8 cellular contexts compared by ENCODE assay signal in genomic region chr20:45910670-45911485, GRCh38. TPM values are rescaled to one million over a fixed set of nuclear protein-coding genes. Genes with fewer than 3 reads are reported as not detected.
A peak's percentile ranks its signal among the peaks of the same experiment; 100 is the strongest.
DNase-seq lines count a peak whose midpoint lies in the region; ATAC-seq and TF ChIP-seq lines count a peak whose summit lies in the region.

No MANE protein-coding gene starts in this region.

- peak overlapping the region; percentile 77 to 87 (median 84) for H3K4me3 Mint-ChIP-seq in CD4-positive, CD25-positive, alpha-beta regulatory T cell
- peak overlapping the region; percentile 72 for H3K4me3 Mint-ChIP-seq in activated T-helper 2 cell treated with anti-CD3 and anti-CD28 coated beads, Interferon-gamma antibody, Interleukin-2, Interleukin-4, amounts not matched to agents 10 μg/mL and 5 μg/mL and 100 μg/mL, durations not matched to agents 14 hours and 24 hours and 36 hours (ENCODE audit: low read depth)
- peak overlapping the region; percentile 74 for H3K4me3 Mint-ChIP-seq in nephron progenitor cell

- H3K36me3 ChIP-seq in CD4-positive, CD25-positive, alpha-beta regulatory T cell (ENCODE audit: control insufficient read depth, insufficient read depth, low read length): no peaks in the 10 kb centered on the region

- DNase-seq in CD4-positive, CD25-positive, alpha-beta regulatory T cell: peak; percentile 75 to 97 (median 83)
- peak; percentile 100 for DNase-seq in RKO (ENCODE audit: low spot score)
- DNase-seq in activated T-helper 2 cell treated with anti-CD3 and anti-CD28 coated beads, Interferon-gamma antibody, Interleukin-2, Interleukin-4, amounts not matched to agents 10 μg/mL and 5 μg/mL and 100 μg/mL, durations not matched to agents 14 hours and 24 hours and 36 hours (ENCODE audit: low spot score): peak; percentile 89
- peak; percentile 99 for DNase-seq in fibroblast of villous mesenchyme (ENCODE audit: low read depth)
- DNase-seq in nephron progenitor cell: peak; percentile 99
- peak; percentile 98 for DNase-seq in stimulated activated naive CD8-positive, alpha-beta T cell treated with anti-CD3 and anti-CD28 coated beads, Interleukin-15, Interleukin-2, amounts not matched to agents 100 U/mL and 50 U/mL, for 24 hours

- no peak overlapping the region for H3K27ac ChIP-seq in CD4-positive, CD25-positive, alpha-beta regulatory T cell (ENCODE audit: insufficient read depth, low read length, poor library complexity, severe bottlenecking)

- H3K27me3 Mint-ChIP-seq in CD4-positive, CD25-positive, alpha-beta regulatory T cell: peaks cover 29% of the 10 kb centered on the region
- H3K27me3 Mint-ChIP-seq in activated T-helper 2 cell treated with anti-CD3 and anti-CD28 coated beads, Interferon-gamma antibody, Interleukin-2, Interleukin-4, amounts not matched to agents 10 μg/mL and 5 μg/mL and 100 μg/mL, durations not matched to agents 14 hours and 24 hours and 36 hours (ENCODE audit: low read depth): peaks cover 6% of the 10 kb centered on the region
- peaks cover 11% of the 10 kb centered on the region for H3K27me3 Mint-ChIP-seq in nephron progenitor cell (ENCODE audit: low read depth, poor library complexity)

- H3K36me3 Mint-ChIP-seq in CD4-positive, CD25-positive, alpha-beta regulatory T cell: no peaks in the 10 kb centered on the region
- H3K36me3 Mint-ChIP-seq in activated T-helper 2 cell treated with anti-CD3 and anti-CD28 coated beads, Interferon-gamma antibody, Interleukin-2, Interleukin-4, amounts not matched to agents 10 μg/mL and 5 μg/mL and 100 μg/mL, durations not matched to agents 14 hours and 24 hours and 36 hours (ENCODE audit: low read depth): no peaks in the 10 kb centered on the region
- H3K36me3 Mint-ChIP-seq in nephron progenitor cell (ENCODE audit: low read depth): peaks cover 22% of the 10 kb centered on the region

- H3K4me1 Mint-ChIP-seq in CD4-positive, CD25-positive, alpha-beta regulatory T cell: peaks cover 0 to 21% (median 7%) of the 10 kb centered on the region in 4 donors
- peaks cover 7% of the 10 kb centered on the region for H3K4me1 Mint-ChIP-seq in activated T-helper 2 cell treated with anti-CD3 and anti-CD28 coated beads, Interferon-gamma antibody, Interleukin-2, Interleukin-4, amounts not matched to agents 10 μg/mL and 5 μg/mL and 100 μg/mL, durations not matched to agents 14 hours and 24 hours and 36 hours (ENCODE audit: low read depth)
- H3K4me1 Mint-ChIP-seq in nephron progenitor cell: peaks cover 33% of the 10 kb centered on the region

- intact Hi-C loops in activated T-helper 2 cell treated with anti-CD3 and anti-CD28 coated beads, Interferon-gamma antibody, Interleukin-2, Interleukin-4, amounts not matched to agents 10 μg/mL and 5 μg/mL and 100 μg/mL, durations not matched to agents 14 hours and 24 hours and 36 hours (cut with micrococcal nuclease): loop anchor here (1.0 to 2.0 kb wide), 4 partner anchors 20 to 62 kb away; partner anchors contain the start of genes ACOT8, CTSA, NEURL2 and ZNF335

- H3K9me3 Mint-ChIP-seq in CD4-positive, CD25-positive, alpha-beta regulatory T cell: no peaks in the 10 kb centered on the region
- H3K9me3 Mint-ChIP-seq in activated T-helper 2 cell treated with anti-CD3 and anti-CD28 coated beads, Interferon-gamma antibody, Interleukin-2, Interleukin-4, amounts not matched to agents 10 μg/mL and 5 μg/mL and 100 μg/mL, durations not matched to agents 14 hours and 24 hours and 36 hours: no peaks in the 10 kb centered on the region
- H3K9me3 Mint-ChIP-seq in nephron progenitor cell: no peaks in the 10 kb centered on the region

- peak; percentile 83 for ATAC-seq in CD4-positive, CD25-positive, alpha-beta regulatory T cell (ENCODE audit: low read depth in 2 of 2)
- peak; percentile 84 for ATAC-seq in GM19397 (IDR thresholded peaks at IDR 0.05; ENCODE audit: unreplicated experiment)
- peak; percentile 84 for ATAC-seq in HG03558 (IDR thresholded peaks at IDR 0.05; ENCODE audit: extremely low read depth, unreplicated experiment)
- peak; percentile 92 for ATAC-seq in stimulated activated naive CD8-positive, alpha-beta T cell treated with anti-CD3 and anti-CD28 coated beads, Interleukin-15, Interleukin-2, amounts not matched to agents 100 U/mL and 50 U/mL, for 24 hours

- no peak for TF ChIP-seq CTCF in fibroblast of villous mesenchyme (IDR thresholded peaks at IDR 0.05; ENCODE audit: insufficient read depth, low read depth, low read length)
- no peak for TF ChIP-seq CTCF in nephron progenitor cell (IDR thresholded peaks at IDR 0.05)

- H3K4me3 ChIP-seq in CD4-positive, CD25-positive, alpha-beta regulatory T cell (ENCODE audit: low read depth, low read length): peak overlapping the region; percentile 62
- peak overlapping the region; percentile 76 for H3K4me3 ChIP-seq in fibroblast of villous mesenchyme (ENCODE audit: low read depth, low read length)

- no peaks in the 10 kb centered on the region for H3K9me3 ChIP-seq in CD4-positive, CD25-positive, alpha-beta regulatory T cell (ENCODE audit: control insufficient read depth in 2 of 2, low read length in 2 of 2)

- peaks cover 19% of the 10 kb centered on the region for H3K4me1 ChIP-seq in CD4-positive, CD25-positive, alpha-beta regulatory T cell (ENCODE audit: control insufficient read depth, insufficient read depth, low read length, poor library complexity, severe bottlenecking)

- H3K27ac Mint-ChIP-seq in CD4-positive, CD25-positive, alpha-beta regulatory T cell: peak overlapping the region; percentile 73 to 87 (median 84)
- H3K27ac Mint-ChIP-seq in activated T-helper 2 cell treated with anti-CD3 and anti-CD28 coated beads, Interferon-gamma antibody, Interleukin-2, Interleukin-4, amounts not matched to agents 10 μg/mL and 5 μg/mL and 100 μg/mL, durations not matched to agents 14 hours and 24 hours and 36 hours: peak overlapping the region; percentile 85
- H3K27ac Mint-ChIP-seq in nephron progenitor cell: peak overlapping the region; percentile 97

- peaks cover 2% of the 10 kb centered on the region for H3K27me3 ChIP-seq in CD4-positive, CD25-positive, alpha-beta regulatory T cell (ENCODE audit: control insufficient read depth, insufficient read depth, low read length)

RNA-seq across cellular contexts. Expression of gene PLTP, which starts 1.1 kb away (rescaled TPM):
- total RNA-seq in CD4-positive, CD25-positive, alpha-beta regulatory T cell: 0.67 TPM
- 1 to 10 TPM in 3 of 4 donors, not detected in 1; 2.0 to 4.6 (median 2.3) TPM for polyA plus RNA-seq in CD4-positive, CD25-positive, alpha-beta regulatory T cell
- total RNA-seq in activated T-helper 2 cell treated with anti-CD3 and anti-CD28 coated beads, Interferon-gamma antibody, Interleukin-2, Interleukin-4, amounts not matched to agents 10 μg/mL and 5 μg/mL and 100 μg/mL, durations not matched to agents 14 hours and 24 hours and 36 hours: 5.5 TPM in 2 replicates
- total RNA-seq in fibroblast of villous mesenchyme: 10.4 and 14.8 TPM in 2 replicates

RNA-seq across cellular contexts. Expression of gene CTSA, which starts 19.7 kb away (rescaled TPM):
- 104 TPM for total RNA-seq in CD4-positive, CD25-positive, alpha-beta regulatory T cell
- polyA plus RNA-seq in CD4-positive, CD25-positive, alpha-beta regulatory T cell: 100 to 1,000 TPM; 148 to 190 (median 168) TPM
- 49.0 and 51.9 TPM in 2 replicates for total RNA-seq in activated T-helper 2 cell treated with anti-CD3 and anti-CD28 coated beads, Interferon-gamma antibody, Interleukin-2, Interleukin-4, amounts not matched to agents 10 μg/mL and 5 μg/mL and 100 μg/mL, durations not matched to agents 14 hours and 24 hours and 36 hours
- total RNA-seq in fibroblast of villous mesenchyme: 60.9 and 61.3 TPM in 2 replicates

RNA-seq across cellular contexts. Expression of gene NEURL2, which starts 19.9 kb away (rescaled TPM):
- 0.76 TPM for total RNA-seq in CD4-positive, CD25-positive, alpha-beta regulatory T cell
- 1 to 10 TPM; 1.4 to 3.0 (median 2.5) TPM for polyA plus RNA-seq in CD4-positive, CD25-positive, alpha-beta regulatory T cell
- total RNA-seq in activated T-helper 2 cell treated with anti-CD3 and anti-CD28 coated beads, Interferon-gamma antibody, Interleukin-2, Interleukin-4, amounts not matched to agents 10 μg/mL and 5 μg/mL and 100 μg/mL, durations not matched to agents 14 hours and 24 hours and 36 hours: 2.0 and 3.3 TPM in 2 replicates
- 3.9 and 5.2 TPM in 2 replicates for total RNA-seq in fibroblast of villous mesenchyme

RNA-seq across cellular contexts. Expression of gene SPATA25, which starts 23.5 kb away (rescaled TPM):
- total RNA-seq in CD4-positive, CD25-positive, alpha-beta regulatory T cell: 0.54 TPM
- not detected for polyA plus RNA-seq in CD4-positive, CD25-positive, alpha-beta regulatory T cell
- total RNA-seq in activated T-helper 2 cell treated with anti-CD3 and anti-CD28 coated beads, Interferon-gamma antibody, Interleukin-2, Interleukin-4, amounts not matched to agents 10 μg/mL and 5 μg/mL and 100 μg/mL, durations not matched to agents 14 hours and 24 hours and 36 hours: 0.60 and 1.1 TPM in 2 replicates
- total RNA-seq in fibroblast of villous mesenchyme: 0.43 and 1.3 TPM in 2 replicates

RNA-seq across cellular contexts. Expression of gene PCIF1, which starts 23.6 kb away (rescaled TPM):
- 95.3 TPM for total RNA-seq in CD4-positive, CD25-positive, alpha-beta regulatory T cell
- polyA plus RNA-seq in CD4-positive, CD25-positive, alpha-beta regulatory T cell: 10 to 100 TPM; 82.0 to 93.6 (median 91.8) TPM
- 27.5 and 28.6 TPM in 2 replicates for total RNA-seq in activated T-helper 2 cell treated with anti-CD3 and anti-CD28 coated beads, Interferon-gamma antibody, Interleukin-2, Interleukin-4, amounts not matched to agents 10 μg/mL and 5 μg/mL and 100 μg/mL, durations not matched to agents 14 hours and 24 hours and 36 hours
- 9.1 and 15.8 TPM in 2 replicates for total RNA-seq in fibroblast of villous mesenchyme
